In genomic region chr19:19458110-19458816, GRCh38 we compare ENCODE assay signal across 11 cellular contexts. TPM values are rescaled to one million over a fixed set of nuclear protein-coding genes. Genes with fewer than 3 reads are reported as not detected.
DNase-seq lines count a peak whose midpoint lies in the region; ATAC-seq and TF ChIP-seq lines count a peak whose summit lies in the region.
"Had no signal": no experiment of that assay in that cellular context is flagged by ENCODE, and none has a peak within 500 bp of the region (broad histone marks: within the 10 kb centered on the region; RNA-seq: fewer than 3 reads in every experiment).

No MANE protein-coding gene starts in this region.

- H3K4me3 ChIP-seq in SK-N-SH (ENCODE audit: low read depth in 2 of 2, low read length in 1 of 2) (no peak overlapping the region), esophagus muscularis mucosa (no peak overlapping the region), smooth muscle cell (no peak overlapping the region), gastroesophageal sphincter (no peak overlapping the region)

- no peaks in the 10 kb centered on the region for H3K27me3 ChIP-seq in SK-N-SH (ENCODE audit: insufficient read depth)
- H3K27me3 ChIP-seq in esophagus muscularis mucosa = no peaks in the 10 kb centered on the region
- no peaks in the 10 kb centered on the region for H3K27me3 ChIP-seq in smooth muscle cell (ENCODE audit: low read depth)
- H3K27me3 ChIP-seq in gastroesophageal sphincter = no peaks in the 10 kb centered on the region
- H3K27me3 ChIP-seq: foreskin keratinocyte had no signal

- WGBS in SK-N-SH (ENCODE audit: low lambda C conversion rate) = 92% methylated on average over 13 of the region's 14 CpGs
- 74% methylated on average over 14 of the region's 14 CpGs for WGBS in esophagus muscularis mucosa
- WGBS in smooth muscle cell (ENCODE audit: low lambda C conversion rate) = 69% methylated on average over 14 of the region's 14 CpGs
- 69 to 75% methylated on average over 12 to 14 of the region's 14 CpGs for WGBS in gastroesophageal sphincter (ENCODE audit: low coverage in 1 of 2), 2 donors

- peak overlapping the region; percentile 72 for H3K4me2 ChIP-seq in SK-N-SH
- no peak overlapping the region for H3K4me2 ChIP-seq in smooth muscle cell

- peaks cover 97% of the 10 kb centered on the region for H3K79me2 ChIP-seq in SK-N-SH (ENCODE audit: insufficient read depth)
- H3K79me2 ChIP-seq in smooth muscle cell (ENCODE audit: low read depth) = peaks cover 100% of the 10 kb centered on the region

- H3F3A ChIP-seq in SK-N-SH (replicated peaks; ENCODE audit: insufficient read depth) (peaks cover 21% of the 10 kb centered on the region), smooth muscle cell (ENCODE audit: low read depth) (peaks cover 5% of the 10 kb centered on the region)

- no peaks in the 10 kb centered on the region for H3K9me2 ChIP-seq in SK-N-SH

- TF ChIP-seq RAD21 in SK-N-SH (IDR thresholded peaks at IDR 0.05; ENCODE audit: low read length) = no peak

- CTCF ChIA-PET in SK-N-SH (lab: Yijun Ruan, JAX) (interaction anchor here (0.8 to 1.4 kb wide), 2 partner anchors 10 to 41 kb away, joined by 3 to 4 read pairs; no protein-coding TSS in a partner anchor), RWPE1 (lab: Yijun Ruan, JAX) (interaction anchor here (0.6 to 0.7 kb wide), 2 partner anchors 32 to 93 kb away, joined by 3 to 4 read pairs; no protein-coding TSS in a partner anchor)

- DNase-seq in SK-N-SH (no peak), RWPE1 (ENCODE audit: low spot score) (no peak), esophagus muscularis mucosa (ENCODE audit: extremely low spot score) (no peak), smooth muscle cell (lab: John Stamatoyannopoulos, UW; ENCODE audit: unreplicated experiment) (no peak), NCI-H187 treated with DMSO at 0.1 percent for 48 hours (lab: John Stamatoyannopoulos, UW) (no peak), NCI-H1105 (lab: John Stamatoyannopoulos, UW) (no peak)
- DNase-seq: foreskin keratinocyte, NCI-H2029 had no signal

- intact Hi-C loops in esophagus muscularis mucosa (cut with DNase I) = no loop called here

- ATAC-seq in SK-N-SH treated with all-trans-retinoic acid at 6 μM for 48 hours (no peak), gastroesophageal sphincter (no peak)
- ATAC-seq: foreskin keratinocyte had no signal

- H3K9me3 ChIP-seq in SK-N-SH = no peaks in the 10 kb centered on the region
- no peaks in the 10 kb centered on the region for H3K9me3 ChIP-seq in esophagus muscularis mucosa
- H3K9me3 ChIP-seq in smooth muscle cell (replicated peaks; ENCODE audit: low read depth) = no peaks in the 10 kb centered on the region
- H3K9me3 ChIP-seq in gastroesophageal sphincter = no peaks in the 10 kb centered on the region

- peaks cover 0 to 2% of the 10 kb centered on the region in 2 experiments for H3K36me3 ChIP-seq in SK-N-SH (replicated peaks in 1 of 2; ENCODE audit: control insufficient read depth in 1 of 2, insufficient read depth in 2 of 2, low read length in 1 of 2)
- H3K36me3 ChIP-seq in esophagus muscularis mucosa = peaks cover 0 to 8% (median 0%) of the 10 kb centered on the region in 4 donors
- H3K36me3 ChIP-seq in smooth muscle cell (ENCODE audit: low read depth) = no peaks in the 10 kb centered on the region
- no peaks in the 10 kb centered on the region for H3K36me3 ChIP-seq in gastroesophageal sphincter

- H3K4me1 ChIP-seq in SK-N-SH (ENCODE audit: control insufficient read depth in 1 of 2, insufficient read depth in 2 of 2, low read depth in 1 of 2, low read length in 1 of 2) (peaks cover 45 to 50% of the 10 kb centered on the region in 2 experiments), esophagus muscularis mucosa (peaks cover 53 to 64% (median 59%) of the 10 kb centered on the region in 4 donors), smooth muscle cell (ENCODE audit: low read depth) (peaks cover 43% of the 10 kb centered on the region), gastroesophageal sphincter (peaks cover 7 to 57% (median 48%) of the 10 kb centered on the region in 3 donors)

- peaks cover 37% of the 10 kb centered on the region for H4K20me1 ChIP-seq in SK-N-SH (ENCODE audit: insufficient read depth)
- H4K20me1 ChIP-seq in smooth muscle cell (ENCODE audit: low read depth) = peaks cover 97% of the 10 kb centered on the region

- H3K9ac ChIP-seq in SK-N-SH (no peak overlapping the region), smooth muscle cell (ENCODE audit: low read depth) (no peak overlapping the region)

- POLR2A ChIA-PET in SK-N-SH (lab: Yijun Ruan, JAX) = no interaction called here
- POLR2A ChIA-PET in RWPE1 (lab: Yijun Ruan, JAX; ENCODE audit: low non-redundant PET) = interaction anchor here (0.6 kb wide), 1 partner anchor 16 kb away, joined by 4 read pairs; no protein-coding TSS in a partner anchor

- H3K27ac ChIP-seq in SK-N-SH (ENCODE audit: low read depth in 2 of 2, low read length in 1 of 2) (peak overlapping the region in 1 of 2 experiments; percentile 72; a peak in 2 of 4 replicates), RWPE1 (peak overlapping the region; percentile 52), esophagus muscularis mucosa (replicated peaks in 1 of 4) (peak overlapping the region in 3 of 4 donors; percentile 5 to 81 (median 71)), smooth muscle cell (ENCODE audit: low read depth) (peak overlapping the region; percentile 85), gastroesophageal sphincter (peak overlapping the region in 2 of 4 donors; percentile 2 to 52)
- H3K27ac ChIP-seq: 22Rv1, foreskin keratinocyte had no signal

- TF ChIP-seq CTCF in SK-N-SH (IDR thresholded peaks at IDR 0.05) = no peak
- TF ChIP-seq CTCF in RWPE1 (conservative IDR thresholded peaks at IDR 0.05; ENCODE audit: low read depth) = no peak
- no peak for TF ChIP-seq CTCF in esophagus muscularis mucosa (IDR thresholded peaks at IDR 0.05)
- TF ChIP-seq CTCF in smooth muscle cell (IDR thresholded peaks at IDR 0.05; ENCODE audit: borderline replicate concordance, insufficient read depth, poor library complexity, severe bottlenecking) = no peak
- TF ChIP-seq CTCF in gastroesophageal sphincter (IDR thresholded peaks at IDR 0.05) = no peak

- TF ChIP-seq EP300 in SK-N-SH (IDR thresholded peaks at IDR 0.05; ENCODE audit: borderline replicate concordance in 1 of 2, low read depth in 1 of 2, low read length in 1 of 2) (no peak), esophagus muscularis mucosa (IDR thresholded peaks at IDR 0.05) (no peak), gastroesophageal sphincter (IDR thresholded peaks at IDR 0.05) (no peak)

- TF ChIP-seq POLR2A in esophagus muscularis mucosa (IDR thresholded peaks at IDR 0.05; ENCODE audit: low read depth) (no peak), gastroesophageal sphincter (IDR thresholded peaks at IDR 0.05) (no peak)

- H2AFZ ChIP-seq in SK-N-SH (ENCODE audit: low read depth) = no peak overlapping the region
- no peak overlapping the region for H2AFZ ChIP-seq in smooth muscle cell (ENCODE audit: low read depth)

TF ChIP-seq in SK-N-SH, 30 proteins besides CTCF, POLR2A, EP300 and RAD21:
- no peak for TF ChIP-seq TAF1 (IDR thresholded peaks at IDR 0.05; ENCODE audit: borderline replicate concordance, low read depth, low read length)
- no peak for TF ChIP-seq RXRA (IDR thresholded peaks at IDR 0.05; ENCODE audit: borderline replicate concordance, low read depth)
- TF ChIP-seq, protein P1, sequence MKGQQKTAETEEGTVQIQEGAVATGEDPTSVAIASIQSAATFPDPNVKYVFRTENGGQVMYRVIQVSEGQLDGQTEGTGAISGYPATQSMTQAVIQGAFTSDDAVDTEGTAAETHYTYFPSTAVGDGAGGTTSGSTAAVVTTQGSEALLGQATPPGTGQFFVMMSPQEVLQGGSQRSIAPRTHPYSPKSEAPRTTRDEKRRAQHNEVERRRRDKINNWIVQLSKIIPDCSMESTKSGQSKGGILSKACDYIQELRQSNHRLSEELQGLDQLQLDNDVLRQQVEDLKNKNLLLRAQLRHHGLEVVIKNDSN (IDR thresholded peaks at IDR 0.05; ENCODE audit: borderline replicate concordance, low read depth) = no peak
- no peak for TF ChIP-seq FOXM1 (IDR thresholded peaks at IDR 0.05; ENCODE audit: low read depth)
TF ChIP-seq in SK-N-SH: peak in this region for 0.

TF ChIP-seq in SK-N-SH treated with all-trans-retinoic acid at 6 μM for 48 hours, 23 proteins besides CTCF, POLR2A, EP300 and RAD21 (continues in another document):
- no peak for TF ChIP-seq SNAI2 (CRISPR knock-in tag; IDR thresholded peaks at IDR 0.05)
- no peak for TF ChIP-seq ARNTL (CRISPR knock-in tag; IDR thresholded peaks at IDR 0.05; ENCODE audit: borderline replicate concordance, low read depth)
- no peak for TF ChIP-seq GLIS3 (CRISPR knock-in tag; IDR thresholded peaks at IDR 0.05)
- TF ChIP-seq ZC3H10 (CRISPR knock-in tag; IDR thresholded peaks at IDR 0.05) = no peak
- no peak for TF ChIP-seq ESRRG (CRISPR knock-in tag; IDR thresholded peaks at IDR 0.05)
- no peak for TF ChIP-seq CSDC2 (CRISPR knock-in tag; IDR thresholded peaks at IDR 0.05)
- no peak for TF ChIP-seq ZFP3 (CRISPR knock-in tag; IDR thresholded peaks at IDR 0.05)
- no peak for TF ChIP-seq ZNF70 (CRISPR knock-in tag; IDR thresholded peaks at IDR 0.05)
- no peak for TF ChIP-seq BACH2 (CRISPR knock-in tag; IDR thresholded peaks at IDR 0.05; ENCODE audit: borderline replicate concordance)
- TF ChIP-seq ZNF8 (CRISPR knock-in tag; IDR thresholded peaks at IDR 0.05) = no peak
- no peak for TF ChIP-seq ZFP30 (CRISPR knock-in tag; IDR thresholded peaks at IDR 0.05)

RNA-seq across cellular contexts. Expression of gene GATAD2A, which starts 52.8 kb away (rescaled TPM):
- polyA plus RNA-seq in SK-N-SH (2012; rRNA removed) (28.0 and 36.6 TPM in 2 replicates), smooth muscle cell (27.0 and 38.3 TPM in 2 replicates)
- 37.5 and 38.1 TPM in 2 replicates for polyA plus RNA-seq in SK-N-SH (2012; cell fraction: cytosol; rRNA removed)
- polyA plus RNA-seq in SK-N-SH (2012; cell fraction: nucleus; rRNA removed) = 22.9 and 35.5 TPM in 2 replicates
- total RNA-seq in esophagus muscularis mucosa (10 to 100 TPM; 34.9 to 60.5 (median 42.5) TPM), smooth muscle cell (26.8 and 27.1 TPM in 2 replicates), gastroesophageal sphincter (10 to 100 TPM; 30.9 to 69.0 (median 36.6) TPM)

RNA-seq across cellular contexts. Expression of gene TSSK6, which starts 57.1 kb away (rescaled TPM):
- polyA plus RNA-seq in SK-N-SH (2012; rRNA removed) (2.3 and 3.1 TPM in 2 replicates), smooth muscle cell (0.31 and 0.49 TPM in 2 replicates)
- 0.98 and 1.6 TPM in 2 replicates for polyA plus RNA-seq in SK-N-SH (2012; cell fraction: cytosol; rRNA removed)
- polyA plus RNA-seq in SK-N-SH (2012; cell fraction: nucleus; rRNA removed) = 3.3 and 4.1 TPM in 2 replicates
- total RNA-seq in esophagus muscularis mucosa (1 to 10 TPM in 3 of 4 donors, under 1 TPM in 1; 0.33 to 3.7 (median 1.5) TPM), smooth muscle cell (1.3 and 5.4 TPM in 2 replicates), gastroesophageal sphincter (1 to 10 TPM in 2 of 4 donors, under 1 TPM in 2; 0.40 to 3.3 (median 0.92) TPM)

RNA-seq across cellular contexts. Expression of gene NDUFA13, which starts 57.8 kb away (rescaled TPM):
- polyA plus RNA-seq in SK-N-SH (2012; rRNA removed) (1,643 and 1,828 TPM in 2 replicates), smooth muscle cell (559 and 575 TPM in 2 replicates)
- 1,527 and 1,826 TPM in 2 replicates for polyA plus RNA-seq in SK-N-SH (2012; cell fraction: cytosol; rRNA removed)
- 640 and 822 TPM in 2 replicates for polyA plus RNA-seq in SK-N-SH (2012; cell fraction: nucleus; rRNA removed)
- total RNA-seq in esophagus muscularis mucosa (100 to 1,000 TPM in 2 of 4 donors, 10 to 100 TPM in 2; 75.0 to 186 (median 141) TPM), smooth muscle cell (42.3 and 51.8 TPM in 2 replicates), gastroesophageal sphincter (100 to 1,000 TPM in 1 of 4 donors, 10 to 100 TPM in 3; 41.6 to 113 (median 71.4) TPM)
